32 cellular contexts compared by ENCODE assay signal in the genomic region with DNA sequence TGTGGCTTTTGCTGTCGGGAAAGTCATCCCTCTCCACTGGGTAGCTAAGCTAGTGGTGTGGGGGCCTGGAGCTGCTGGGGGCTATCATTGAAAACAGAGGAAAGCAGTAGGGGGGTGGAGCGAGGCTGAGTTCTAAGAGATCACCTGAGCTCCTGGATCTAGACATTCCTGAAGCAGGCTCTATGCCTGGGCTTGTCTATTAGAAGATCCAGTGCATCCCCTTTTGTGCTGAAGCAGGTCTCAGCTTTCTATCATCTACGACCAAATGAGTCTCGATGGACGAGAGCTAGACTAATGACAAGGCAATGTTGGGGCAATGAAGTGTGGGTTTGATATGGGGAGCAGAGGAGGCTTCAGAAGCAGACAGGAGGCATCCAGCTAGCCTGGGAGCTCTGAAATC. TPM values are rescaled to one million over a fixed set of nuclear protein-coding genes. Genes with fewer than 3 reads are reported as not detected.
"Had no signal": no experiment of that assay in that cellular context is flagged by ENCODE, and none has a peak within 500 bp of the region (broad histone marks: within the 10 kb centered on the region; RNA-seq: fewer than 3 reads in every experiment).

No MANE protein-coding gene starts in this region.

- H3K27ac ChIP-seq: adrenal gland, body of pancreas, colonic mucosa, epithelial cell of prostate, esophagus squamous epithelium, gastroesophageal sphincter had no signal

- H3K27me3 Mint-ChIP-seq: activated naive CD8-positive, alpha-beta T cell treated with anti-CD3 and anti-CD28 coated beads for 36 hours had no signal

- H3K9me3 ChIP-seq: adrenal gland, body of pancreas, colonic mucosa, esophagus squamous epithelium, gastroesophageal sphincter had no signal

- H3K4me3 ChIP-seq: adrenal gland, body of pancreas, colonic mucosa, esophagus squamous epithelium, gastroesophageal sphincter had no signal

- H3K27me3 ChIP-seq: adrenal gland, colonic mucosa had no signal

- ATAC-seq: activated CD4-positive, alpha-beta T cell treated with anti-CD3 and anti-CD28 coated beads for 36 hours; body of pancreas; gastroesophageal sphincter had no signal

- H3K36me3 Mint-ChIP-seq: activated naive CD8-positive, alpha-beta T cell treated with anti-CD3 and anti-CD28 coated beads for 36 hours had no signal

- H3K36me3 ChIP-seq: adrenal gland, colonic mucosa, esophagus squamous epithelium, gastroesophageal sphincter had no signal

- DNase-seq: activated CD4-positive, alpha-beta memory T cell treated with anti-CD3 and anti-CD28 coated beads, Interleukin-2, amount 10 ng/mL, durations not matched to agents 7 days and 5 days; activated CD4-positive, alpha-beta T cell treated with anti-CD3 and anti-CD28 coated beads for 36 hours; activated CD4-positive, alpha-beta T cell treated with anti-CD3 and anti-CD28 coated beads, Interleukin-2, amount 10 ng/mL, durations not matched to agents 24 days and 14 days; activated CD4-positive, CD25-positive, alpha-beta regulatory T cell; activated CD4-positive, CD25-positive, alpha-beta regulatory T cell treated with anti-CD3 and anti-CD28 coated beads, Interleukin-2, amount 50 U/mL, for 72 hours; activated CD8-positive, alpha-beta memory T cell treated with anti-CD3 and anti-CD28 coated beads, Interleukin-2, amount 50 U/mL, for 48 hours; activated gamma-delta T cell; activated naive CD4-positive, alpha-beta T cell; activated naive CD4-positive, alpha-beta T cell treated with anti-CD3 and anti-CD28 coated beads, Interleukin-2, amount 50 U/mL, for 16 hours; activated naive CD8-positive, alpha-beta T cell treated with anti-CD3 and anti-CD28 coated beads for 36 hours; activated naive CD8-positive, alpha-beta T cell treated with anti-CD3 and anti-CD28 coated beads, Interleukin-2, amount 50 U/mL, for 24 hours; activated T-cell treated with anti-CD3 and anti-CD28 coated beads for 4 hours; activated T-cell treated with anti-CD3 and anti-CD28 coated beads, Interleukin-2, amount 50 U/mL, for 24 hours; activated T-cell treated with anti-CD3 and anti-CD28 coated beads, Interleukin-2, amount 50 U/mL, for 72 hours; adrenal gland; amygdala; body of pancreas; caudate nucleus; cerebellar nuclear complex; colonic mucosa; effector CD8-positive, alpha-beta T cell; esophagus squamous epithelium; head of caudate nucleus; T-helper 2 cell had no signal

- H3K4me1 ChIP-seq: adrenal gland, colonic mucosa had no signal

- H3K4me3 Mint-ChIP-seq: activated CD4-positive, alpha-beta memory T cell treated with anti-CD3 and anti-CD28 coated beads, Interleukin-2, amount 10 ng/mL, durations not matched to agents 7 days and 5 days; activated CD4-positive, alpha-beta T cell treated with anti-CD3 and anti-CD28 coated beads for 36 hours; activated CD4-positive, alpha-beta T cell treated with anti-CD3 and anti-CD28 coated beads, Interleukin-2, amount 10 ng/mL, durations not matched to agents 24 days and 14 days; activated naive CD8-positive, alpha-beta T cell treated with anti-CD3 and anti-CD28 coated beads for 36 hours; activated naive CD8-positive, alpha-beta T cell treated with anti-CD3 and anti-CD28 coated beads, Interleukin-2, amount 50 U/mL, for 24 hours; activated T-cell treated with anti-CD3 and anti-CD28 coated beads, Interleukin-2, amount 50 U/mL, for 24 hours; activated T-cell treated with anti-CD3 and anti-CD28 coated beads, Interleukin-2, amount 50 U/mL, for 72 hours had no signal

- H3K27ac Mint-ChIP-seq: activated CD4-positive, alpha-beta memory T cell treated with anti-CD3 and anti-CD28 coated beads, Interleukin-2, amount 10 ng/mL, durations not matched to agents 7 days and 5 days; activated CD4-positive, alpha-beta T cell treated with anti-CD3 and anti-CD28 coated beads for 36 hours; activated CD4-positive, alpha-beta T cell treated with anti-CD3 and anti-CD28 coated beads, Interleukin-2, amount 10 ng/mL, durations not matched to agents 24 days and 14 days; activated naive CD8-positive, alpha-beta T cell treated with anti-CD3 and anti-CD28 coated beads for 36 hours; activated naive CD8-positive, alpha-beta T cell treated with anti-CD3 and anti-CD28 coated beads, Interleukin-2, amount 50 U/mL, for 24 hours; activated T-cell treated with anti-CD3 and anti-CD28 coated beads, Interleukin-2, amount 50 U/mL, for 24 hours; activated T-cell treated with anti-CD3 and anti-CD28 coated beads, Interleukin-2, amount 50 U/mL, for 72 hours had no signal

- H3K9me3 Mint-ChIP-seq: activated CD4-positive, alpha-beta memory T cell treated with anti-CD3 and anti-CD28 coated beads, Interleukin-2, amount 10 ng/mL, durations not matched to agents 7 days and 5 days; activated CD4-positive, alpha-beta T cell treated with anti-CD3 and anti-CD28 coated beads, Interleukin-2, amount 10 ng/mL, durations not matched to agents 24 days and 14 days; activated naive CD8-positive, alpha-beta T cell treated with anti-CD3 and anti-CD28 coated beads for 36 hours; activated naive CD8-positive, alpha-beta T cell treated with anti-CD3 and anti-CD28 coated beads, Interleukin-2, amount 50 U/mL, for 24 hours; activated T-cell treated with anti-CD3 and anti-CD28 coated beads, Interleukin-2, amount 50 U/mL, for 24 hours; activated T-cell treated with anti-CD3 and anti-CD28 coated beads, Interleukin-2, amount 50 U/mL, for 72 hours had no signal

- FAIRE-seq: endometrium, endothelial cell of umbilical vein had no signal

RNA-seq across cellular contexts. Expression of a gene that starts 18.5 kb away (rescaled TPM):
- total RNA-seq: dermis microvascular lymphatic vessel endothelial cell, endothelial cell of umbilical vein, fibroblast of lung, fibroblast of villous mesenchyme had no signal
- polyA plus RNA-seq: endothelial cell of umbilical vein, fibroblast of lung had no signal

RNA-seq across cellular contexts. Expression of a gene that starts 40.8 kb away (rescaled TPM):
- total RNA-seq: activated CD4-positive, alpha-beta memory T cell treated with anti-CD3 and anti-CD28 coated beads, Interleukin-2, amount 10 ng/mL, durations not matched to agents 7 days and 5 days; activated CD4-positive, alpha-beta T cell treated with anti-CD3 and anti-CD28 coated beads for 36 hours; activated CD4-positive, alpha-beta T cell treated with anti-CD3 and anti-CD28 coated beads, Interleukin-2, amount 10 ng/mL, durations not matched to agents 24 days and 14 days; activated naive CD8-positive, alpha-beta T cell treated with anti-CD3 and anti-CD28 coated beads for 36 hours; activated T-cell treated with anti-CD3 and anti-CD28 coated beads, Interleukin-2, amount 50 U/mL, for 72 hours; dermis microvascular lymphatic vessel endothelial cell; endothelial cell of umbilical vein; fibroblast of villous mesenchyme; T-helper 1 cell treated with Interleukin-12 subunit alpha and Interleukin-12 subunit beta and Interleukin-4 antibody, amounts not matched to agents 30 ng/mL and 1 ng/mL, for 36 hours had no signal
- polyA plus RNA-seq: endothelial cell of umbilical vein, fibroblast of lung had no signal
